Comparison of ENCODE assay signal across 7 cellular contexts in genomic region chr12:14803830-14804160, GRCh38. TPM values are rescaled to one million over a fixed set of nuclear protein-coding genes. Genes with fewer than 3 reads are reported as not detected.
DNase-seq lines count a peak whose midpoint lies in the region; ATAC-seq and TF ChIP-seq lines count a peak whose summit lies in the region.

No MANE protein-coding gene starts in this region.

- H3K4me1 ChIP-seq in iPS-15b (ENCODE audit: control insufficient read depth, insufficient read depth, low read length) (peaks cover 4% of the 10 kb centered on the region), thymus (ENCODE audit: control insufficient read depth, insufficient read depth, low read length) (peaks cover 6% of the 10 kb centered on the region)

- ATAC-seq in GM19324 (IDR thresholded peaks at IDR 0.05; ENCODE audit: low FRiP score, unreplicated experiment) (peak; percentile 28), HG03045 (IDR thresholded peaks at IDR 0.05; ENCODE audit: unreplicated experiment) (peak; percentile 19)

- H3K4me3 ChIP-seq in SU-DHL-6 (ENCODE audit: insufficient read depth, low read length, poor library complexity, severe bottlenecking) (peak overlapping the region; percentile 90), iPS-15b (ENCODE audit: low read depth, low read length) (peak overlapping the region; percentile 87), thymus (ENCODE audit: low read length) (peak overlapping the region; percentile 90)

- TF ChIP-seq CTCF in SU-DHL-6 (IDR thresholded peaks at IDR 0.05; ENCODE audit: insufficient read depth, low read length, poor library complexity, severe bottlenecking) (no peak), GM13976 (IDR thresholded peaks at IDR 0.05; ENCODE audit: borderline replicate concordance, control extremely low read depth, extremely low read depth, insufficient read depth, missing control alignments) (no peak)

- in situ Hi-C loops in GM13976 (cut with MboI; ENCODE audit: low sequenced_read_pairs, unreplicated experiment), result no loop called here

- peak overlapping the region; percentile 92 for H3K4me2 ChIP-seq in SU-DHL-6 (ENCODE audit: low read depth, low read length, poor library complexity, severe bottlenecking)

- peak overlapping the region; percentile 87 for H2AFZ ChIP-seq in SU-DHL-6 (ENCODE audit: low read depth, low read length, severe bottlenecking)

- no peak for DNase-seq in GM13976 (ENCODE audit: low spot score)
- no peak for DNase-seq in stimulated activated CD8-positive, alpha-beta memory T cell treated with anti-CD3 and anti-CD28 coated beads, Interleukin-4, amount 100 ng/mL, for 48 hours

- H3K27ac ChIP-seq in SU-DHL-6 (ENCODE audit: low read depth, low read length), result peak overlapping the region; percentile 48
- peak overlapping the region; percentile 64 for H3K27ac ChIP-seq in thymus (ENCODE audit: low read depth)

- peaks cover 51% of the 10 kb centered on the region for H3K79me2 ChIP-seq in SU-DHL-6 (ENCODE audit: insufficient read depth, low read length)

- H3K36me3 ChIP-seq in SU-DHL-6 (ENCODE audit: low read length) (peaks cover 11% of the 10 kb centered on the region; the same call in 1 of the 2 replicates), iPS-15b (ENCODE audit: control insufficient read depth, insufficient read depth, low read length) (no peaks in the 10 kb centered on the region), thymus (ENCODE audit: control insufficient read depth, insufficient read depth) (peaks cover 4% of the 10 kb centered on the region)

- no peaks in the 10 kb centered on the region for H3K27me3 ChIP-seq in SU-DHL-6 (ENCODE audit: low read length)
- H3K27me3 ChIP-seq in iPS-15b (ENCODE audit: control insufficient read depth, insufficient read depth, low read length), result no peaks in the 10 kb centered on the region
- no peaks in the 10 kb centered on the region for H3K27me3 ChIP-seq in thymus (ENCODE audit: control insufficient read depth, insufficient read depth)

- WGBS in thymus, result under 1% methylated on average over 12 of the region's 12 CpGs

- H3K9ac ChIP-seq in SU-DHL-6 (ENCODE audit: low read length), result peak overlapping the region; percentile 85
- peak overlapping the region; percentile 67 for H3K9ac ChIP-seq in iPS-15b (ENCODE audit: low read depth, low read length)

- H3K9me3 ChIP-seq in SU-DHL-6 (ENCODE audit: insufficient read depth, low read length) (no peaks in the 10 kb centered on the region), iPS-15b (ENCODE audit: control insufficient read depth, insufficient read depth, low read length) (no peaks in the 10 kb centered on the region), thymus (ENCODE audit: control insufficient read depth) (no peaks in the 10 kb centered on the region)

- no peaks in the 10 kb centered on the region for H3K9me2 ChIP-seq in SU-DHL-6 (replicated peaks; ENCODE audit: insufficient read depth, low read length)

- H3F3A ChIP-seq in SU-DHL-6 (ENCODE audit: insufficient read depth), result peaks cover 4% of the 10 kb centered on the region; the same call in 1 of the 2 replicates

- H4K20me1 ChIP-seq in SU-DHL-6 (ENCODE audit: low read depth, low read length), result peaks cover 18% of the 10 kb centered on the region

RNA-seq across cellular contexts. Expression of gene C12orf60, which starts 0.3 kb away (rescaled TPM):
- 2.2 TPM for polyA plus RNA-seq in thymus

RNA-seq across cellular contexts. Expression of gene WBP11, which starts 0.5 kb away (rescaled TPM):
- polyA plus RNA-seq in thymus, result 24.5 TPM

RNA-seq across cellular contexts. Expression of gene SMCO3, which starts 10.2 kb away (rescaled TPM):
- 0.09 TPM for polyA plus RNA-seq in thymus

RNA-seq across cellular contexts. Expression of gene ART4, which starts 39.5 kb away (rescaled TPM):
- 0.16 TPM for polyA plus RNA-seq in thymus
